1 cellular context compared by ENCODE assay signal in genomic region chr4:74364649-74365491, GRCh38.
TF ChIP-seq lines count a peak whose summit lies in the region.

EREG (plus strand) TSS chr4:74365145; CDS start chr4:74365309, 164 bp downstream.

TF ChIP-seq in WTC11, 78 proteins besides CTCF, POLR2A, EP300 and RAD21 (continued from another document):
- TF ChIP-seq ARID4B (CRISPR knock-in tag; IDR thresholded peaks at IDR 0.05; ENCODE audit: borderline replicate concordance) (no peak), ZNF671 (CRISPR knock-in tag; IDR thresholded peaks at IDR 0.05) (no peak)
